ENCODE assay signal across 10 cellular contexts in the genomic region with DNA sequence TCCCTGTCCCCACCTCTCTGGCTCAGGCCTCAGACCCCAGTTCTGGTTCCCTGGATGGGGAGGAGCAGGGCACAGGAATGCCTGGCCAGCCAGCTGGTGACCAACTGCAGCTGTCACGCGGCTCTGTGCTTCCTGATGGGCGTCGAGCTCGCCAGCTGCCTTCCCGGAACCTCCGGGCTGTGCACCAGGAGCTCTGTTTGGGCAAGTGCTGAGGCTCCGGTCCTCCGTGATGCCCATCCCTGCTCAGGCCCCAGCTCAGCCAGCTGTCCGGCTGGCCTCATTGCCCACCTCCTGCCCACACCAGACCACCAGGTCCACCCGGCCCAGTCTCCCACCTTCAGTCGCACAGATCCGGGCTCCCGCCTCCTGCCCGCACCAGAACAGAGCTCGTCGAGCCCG. TPM values are rescaled to one million over a fixed set of nuclear protein-coding genes. Genes with fewer than 3 reads are reported as not detected.
A peak's percentile ranks its signal among the peaks of the same experiment; 100 is the strongest.
DNase-seq lines count a peak whose midpoint lies in the region; ATAC-seq and FAIRE-seq lines count a peak whose summit lies in the region.
"Had no signal": no experiment of that assay in that cellular context is flagged by ENCODE, and none has a peak within 500 bp of the region (broad histone marks: within the 10 kb centered on the region; RNA-seq: fewer than 3 reads in every experiment).

No MANE protein-coding gene starts in this region.

- H3K36me3 ChIP-seq in GM23248 (ENCODE audit: low read depth), result peaks cover under 1% of the 10 kb centered on the region; the same call in 1 of the 2 replicates
- H3K36me3 ChIP-seq in small intestine (ENCODE audit: control insufficient read depth in 2 of 2, insufficient read depth in 2 of 2, low read length in 2 of 2), result peaks cover 3 to 9% of the 10 kb centered on the region in 2 donors

- H3K9me3 Mint-ChIP-seq in central memory CD8-positive, alpha-beta T cell, result no peaks in the 10 kb centered on the region
- H3K9me3 Mint-ChIP-seq: activated naive CD8-positive, alpha-beta T cell treated with anti-CD3 and anti-CD28 coated beads, Interleukin-2, amount 10 ng/mL, durations not matched to agents 7 days and 5 days had no signal

- H3K27me3 ChIP-seq in GM23248 (replicated peaks; ENCODE audit: insufficient read depth), result no peaks in the 10 kb centered on the region
- H3K27me3 ChIP-seq in small intestine (ENCODE audit: control insufficient read depth in 2 of 2, insufficient read depth in 2 of 2, low read length in 2 of 2), result no peaks in the 10 kb centered on the region

- H3K27ac ChIP-seq in GM23248, result peak overlapping the region; percentile 96
- peak overlapping the region in 1 of 2 donors; percentile 47 for H3K27ac ChIP-seq in small intestine (ENCODE audit: low read depth in 1 of 2, low read length in 1 of 2)

- intact Hi-C loops in left colon (cut with DNase I, micrococcal nuclease), result no loop called here

- no peaks in the 10 kb centered on the region for H4K20me1 ChIP-seq in GM23248 (ENCODE audit: insufficient read depth)

- H3K4me1 Mint-ChIP-seq in central memory CD8-positive, alpha-beta T cell, result peaks cover 42% of the 10 kb centered on the region

- H3K9me3 ChIP-seq in GM23248 (ENCODE audit: low read depth), result no peaks in the 10 kb centered on the region
- H3K9me3 ChIP-seq in small intestine (ENCODE audit: control insufficient read depth, low read depth), result no peaks in the 10 kb centered on the region

- H3K9me2 ChIP-seq in GM23248 (ENCODE audit: insufficient read depth), result no peaks in the 10 kb centered on the region

- H3K27ac Mint-ChIP-seq in central memory CD8-positive, alpha-beta T cell (ENCODE audit: low read depth), result peak overlapping the region; percentile 55

- H3K27me3 Mint-ChIP-seq in central memory CD8-positive, alpha-beta T cell, result no peaks in the 10 kb centered on the region
- H3K27me3 Mint-ChIP-seq: activated naive CD8-positive, alpha-beta T cell treated with anti-CD3 and anti-CD28 coated beads, Interleukin-2, amount 10 ng/mL, durations not matched to agents 7 days and 5 days had no signal

- DNase-seq in GM23248 (peak; percentile 83), left colon (peak; percentile 55 to 70), small intestine (peak; percentile 40), ecto neural progenitor cell (ENCODE audit: low spot score) (no peak), GF-D8 (lab: John Stamatoyannopoulos, UW) (no peak)
- no peak for DNase-seq in central memory CD8-positive, alpha-beta T cell (ENCODE audit: low spot score in 2 of 2)
- no peak for DNase-seq in stimulated activated CD4-positive, alpha-beta T cell treated with anti-CD3 and anti-CD28 coated beads, Interleukin-4, amount 100 ng/mL, for 4 hours
- DNase-seq: activated naive CD8-positive, alpha-beta T cell treated with anti-CD3 and anti-CD28 coated beads, Interleukin-2, amount 10 ng/mL, durations not matched to agents 7 days and 5 days; NCI-H526 had no signal

- peaks cover 67% of the 10 kb centered on the region for H3F3A ChIP-seq in GM23248 (ENCODE audit: insufficient read depth)

- no peak for ATAC-seq in central memory CD8-positive, alpha-beta T cell (replicated peaks; ENCODE audit: extremely low read depth, poor library complexity, severe bottlenecking)
- peak; percentile 49 for ATAC-seq in left colon
- ATAC-seq in GM18517 (IDR thresholded peaks at IDR 0.05; ENCODE audit: unreplicated experiment), result no peak

- WGBS in GM23248 (ENCODE audit: low coverage in 1 of 2, low lambda C conversion rate in 2 of 2, missing lambda C conversion rate in 2 of 2), 2 experiments, result 5 to 19% methylated on average over 16 to 18 of the region's 18 CpGs
- WGBS in small intestine, 3 donors, result 74 to 80% (median 79%) methylated on average over 18 of the region's 18 CpGs

- H3K4me1 ChIP-seq in GM23248 (ENCODE audit: insufficient read depth), result peaks cover 74% of the 10 kb centered on the region
- no peaks in the 10 kb centered on the region for H3K4me1 ChIP-seq in small intestine (ENCODE audit: control insufficient read depth in 2 of 2, insufficient read depth in 1 of 2, low read depth in 1 of 2, low read length in 1 of 2)

- in situ Hi-C loops in GM23248 (cut with MboI), result no loop called here

- peak overlapping the region; percentile 89 for H3K9ac ChIP-seq in GM23248

- FAIRE-seq in small intestine (lab: Jason Lieb, UNC), result no peak

- peak overlapping the region; percentile 61 for H3K4me3 ChIP-seq in GM23248
- H3K4me3 ChIP-seq in small intestine (ENCODE audit: low read depth in 1 of 2, low read length in 2 of 2), result no peak overlapping the region

- H3K79me2 ChIP-seq in GM23248 (ENCODE audit: insufficient read depth), result peaks cover 74% of the 10 kb centered on the region

- H3K4me2 ChIP-seq in GM23248 (ENCODE audit: unreplicated experiment), result peak overlapping the region; percentile 100

- H2AFZ ChIP-seq in GM23248, result peak overlapping the region; percentile 4; the same call in 1 of the 2 replicates

- no peak overlapping the region for H3K4me3 Mint-ChIP-seq in central memory CD8-positive, alpha-beta T cell
- H3K4me3 Mint-ChIP-seq: activated naive CD8-positive, alpha-beta T cell treated with anti-CD3 and anti-CD28 coated beads, Interleukin-2, amount 10 ng/mL, durations not matched to agents 7 days and 5 days had no signal

- peaks cover 29% of the 10 kb centered on the region for H3K36me3 Mint-ChIP-seq in central memory CD8-positive, alpha-beta T cell (ENCODE audit: insufficient read depth)

RNA-seq across cellular contexts. Expression of a gene that starts 4.8 kb away (rescaled TPM):
- 18.0 and 19.7 TPM in 2 replicates for total RNA-seq in GM23248 (2014; rRNA removed; shearing (Covaris generic))
- 14.5 and 19.2 TPM in 2 replicates for polyA plus RNA-seq in GM23248 (2016; fragmentation: Nextera tagmentation; extraction: Ambion mirVana)
- total RNA-seq in left colon, result 1 to 10 TPM; 3.8 to 7.2 TPM
- 1 to 10 TPM; 1.3 to 7.7 (median 4.1) TPM for polyA plus RNA-seq in small intestine

RNA-seq across cellular contexts. Expression of a gene that starts 16.7 kb away (rescaled TPM):
- total RNA-seq in GM23248 (2014; rRNA removed; shearing (Covaris generic)), result 6,196 and 7,726 TPM in 2 replicates
- polyA plus RNA-seq in GM23248 (2016; fragmentation: Nextera tagmentation; extraction: Ambion mirVana) (7,868 and 8,138 TPM in 2 replicates), small intestine (1,000 to 10,000 TPM; 2,587 to 3,805 (median 3,097) TPM)
- 1,000 to 10,000 TPM; 2,230 to 2,756 TPM for total RNA-seq in left colon

RNA-seq across cellular contexts. Expression of a gene that starts 17.0 kb away (rescaled TPM):
- total RNA-seq in GM23248 (2014; rRNA removed; shearing (Covaris generic)), result 44.3 TPM in 2 replicates
- polyA plus RNA-seq in GM23248 (2016; fragmentation: Nextera tagmentation; extraction: Ambion mirVana), result 27.0 and 31.8 TPM in 2 replicates
- 10 to 100 TPM; 22.2 to 34.4 TPM for total RNA-seq in left colon
- 10 to 100 TPM; 14.3 to 27.1 (median 17.0) TPM for polyA plus RNA-seq in small intestine

RNA-seq across cellular contexts. Expression of a gene that starts 56.1 kb away (rescaled TPM):
- total RNA-seq in GM23248 (2014; rRNA removed; shearing (Covaris generic)), result 148 and 171 TPM in 2 replicates
- polyA plus RNA-seq in GM23248 (2016; fragmentation: Nextera tagmentation; extraction: Ambion mirVana) (61.5 and 72.1 TPM in 2 replicates), small intestine (100 to 1,000 TPM in 1 of 3 donors, 10 to 100 TPM in 2; 88.2 to 123 (median 94.8) TPM)
- 100 to 1,000 TPM; 142 to 157 TPM for total RNA-seq in left colon

RNA-seq across cellular contexts. Expression of a gene that starts 57.2 kb away (rescaled TPM):
- total RNA-seq in GM23248 (2014; rRNA removed; shearing (Covaris generic)), result 26.3 and 46.8 TPM in 2 replicates
- polyA plus RNA-seq in GM23248 (2016; fragmentation: Nextera tagmentation; extraction: Ambion mirVana) (15.5 and 17.6 TPM in 2 replicates), small intestine (10 to 100 TPM in 2 of 3 donors, 1 to 10 TPM in 1; 6.5 to 30.9 (median 13.2) TPM)
- 10 to 100 TPM; 21.9 to 29.4 TPM for total RNA-seq in left colon

Comparison
In these comparisons a context has a peak if more than half of its experiments do, and no peak if none do; other contexts are left out.
1. DNase-seq: peak in GM23248 (single experiment), left colon (2 of 2) and small intestine (single experiment); none in central memory CD8-positive, alpha-beta T cell (0 of 2), stimulated activated CD4-positive, alpha-beta T cell treated with anti-CD3 and anti-CD28 coated beads, Interleukin-4, amount 100 ng/mL, for 4 hours (0 of 2), ecto neural progenitor cell (single experiment) and GF-D8 (single experiment).